In the genomic region with DNA sequence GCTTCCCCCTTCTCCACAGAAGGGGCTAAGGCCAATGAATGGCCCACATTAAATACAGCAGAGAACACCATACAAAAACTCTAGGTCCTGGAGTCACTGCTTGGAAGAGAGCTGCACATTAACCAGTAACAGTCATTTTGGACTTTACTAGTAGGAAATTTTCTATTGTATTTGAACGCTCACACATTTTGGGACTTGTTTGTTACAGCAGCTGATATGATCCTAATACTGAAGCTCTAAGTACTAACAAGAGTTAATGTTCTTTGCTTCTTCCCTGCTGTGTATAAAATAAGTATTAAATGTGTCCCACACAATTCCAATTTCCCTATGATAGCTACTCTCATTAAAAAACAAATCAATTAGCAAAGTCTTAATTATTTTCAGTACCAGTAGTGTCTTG, we compare ENCODE assay signal across 6 cellular contexts.
"Had no signal": no experiment of that assay in that cellular context is flagged by ENCODE, and none has a peak within 500 bp of the region (broad histone marks: within the 10 kb centered on the region; RNA-seq: fewer than 3 reads in every experiment).

No MANE protein-coding gene starts in this region.

- H3K27ac Mint-ChIP-seq: IgD-negative memory B cell had no signal

- FAIRE-seq: HTR-8/SVneo had no signal

- H3K27ac ChIP-seq: HL-60 had no signal

- DNase-seq: IMR-90, KBM-7, KG1 had no signal

- H3K4me3 Mint-ChIP-seq: IgD-negative memory B cell had no signal

- H3K4me1 Mint-ChIP-seq: IgD-negative memory B cell had no signal

- H3K27me3 Mint-ChIP-seq: IgD-negative memory B cell had no signal
